Comparison of ENCODE assay signal across 28 cellular contexts in genomic region chr2:1688859-1689258, GRCh38. TPM values are rescaled to one million over a fixed set of nuclear protein-coding genes. Genes with fewer than 3 reads are reported as not detected.
"Had no signal": no experiment of that assay in that cellular context is flagged by ENCODE, and none has a peak within 500 bp of the region (broad histone marks: within the 10 kb centered on the region; RNA-seq: fewer than 3 reads in every experiment).

No MANE protein-coding gene starts in this region.

- H3K4me2 ChIP-seq: KMS-11 had no signal

- DNase-seq: activated B cell treated with CpG ODN at 0.5 μM for 24 hours; activated CD4-positive, alpha-beta T cell treated with anti-CD3 and anti-CD28 coated beads for 1 hour; activated CD4-positive, alpha-beta T cell treated with anti-CD3 and anti-CD28 coated beads, Interleukin-2, amount 10 ng/mL, durations not matched to agents 24 days and 14 days; activated CD4-positive, alpha-beta T cell treated with anti-CD3 and anti-CD28 coated beads, Interleukin-2, amount 50 U/mL, for 48 hours; activated CD8-positive, alpha-beta memory T cell treated with anti-CD3 and anti-CD28 coated beads, Interleukin-2, amount 10 ng/mL, durations not matched to agents 7 days and 5 days; activated effector memory CD4-positive, alpha-beta T cell treated with Interleukin-2 at 50 U/mL for 16 hours; activated naive CD4-positive, alpha-beta T cell; activated T-cell treated with anti-CD3 and anti-CD28 coated beads, Interleukin-2, amount 50 U/mL, for 24 hours; aorta; body of pancreas; central memory CD4-positive, alpha-beta T cell; MG63; MV-4-11; NCI-H1092 treated with DMSO at 0.1 percent for 48 hours; NCI-H1436; NCI-H1694 treated with DMSO at 0.1 percent for 48 hours; NCI-H2029 treated with DMSO at 0.1 percent for 48 hours; NCI-H345; NCI-H510A; NCI-H526 treated with DMSO at 0.1 percent for 48 hours; NCI-H82; Peyer's patch; SHP77 treated with DMSO at 0.1 percent for 48 hours; T-helper 17 cell; T-helper 9 cell had no signal

- H3K27me3 ChIP-seq: body of pancreas, MG63, Peyer's patch had no signal

- H3K27ac ChIP-seq: body of pancreas, KMS-11, Peyer's patch had no signal

- ATAC-seq: activated CD8-positive, alpha-beta memory T cell treated with anti-CD3 and anti-CD28 coated beads, Interleukin-2, amount 10 ng/mL, durations not matched to agents 7 days and 5 days; body of pancreas; T-helper 17 cell had no signal

- H3K4me3 ChIP-seq: body of pancreas, MG63, Peyer's patch had no signal

- H3K9me3 ChIP-seq: body of pancreas, MG63, Peyer's patch had no signal

- H3K4me1 ChIP-seq: body of pancreas, Peyer's patch had no signal

- FAIRE-seq: bronchial epithelial cell had no signal

- H3K9ac ChIP-seq: KMS-11 had no signal

RNA-seq across cellular contexts. Expression of gene PXDN, which starts 55.5 kb away (rescaled TPM):
- total RNA-seq: OCI-LY7, T-helper 17 cell had no signal
